ENCODE assay signal across 31 cellular contexts in the genomic region with DNA sequence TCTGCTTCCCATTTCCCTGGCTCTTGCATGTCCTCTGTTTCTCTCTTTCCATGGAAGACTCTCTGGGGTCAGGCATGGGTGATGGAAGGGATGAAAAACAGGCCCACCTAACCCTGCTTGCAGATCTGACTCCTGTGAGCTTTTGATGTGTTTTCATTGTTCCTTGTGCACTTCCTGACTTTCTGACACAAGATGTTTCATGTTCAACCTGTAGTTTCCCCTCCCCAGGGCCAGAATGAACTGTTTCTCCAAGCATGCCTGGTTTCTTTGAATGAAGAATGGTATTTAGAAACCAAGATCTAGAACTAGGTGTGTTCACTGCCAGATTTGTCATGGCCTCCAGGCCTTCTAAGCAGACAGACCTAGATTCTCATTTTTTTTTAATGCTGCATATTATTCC. TPM values are rescaled to one million over a fixed set of nuclear protein-coding genes. Genes with fewer than 3 reads are reported as not detected.
DNase-seq lines count a peak whose midpoint lies in the region; ATAC-seq lines count a peak whose summit lies in the region.
"Had no signal": no experiment of that assay in that cellular context is flagged by ENCODE, and none has a peak within 500 bp of the region (broad histone marks: within the 10 kb centered on the region; RNA-seq: fewer than 3 reads in every experiment).

No MANE protein-coding gene starts in this region.

- no peaks in the 10 kb centered on the region for H3K9me3 Mint-ChIP-seq in activated T-cell treated with anti-CD3 and anti-CD28 coated beads, Interleukin-2, amount 50 U/mL, for 24 hours
- no peaks in the 10 kb centered on the region for H3K9me3 Mint-ChIP-seq in CD4-positive, alpha-beta memory T cell
- no peaks in the 10 kb centered on the region for H3K9me3 Mint-ChIP-seq in activated CD8-positive, alpha-beta T cell treated with anti-CD3 and anti-CD28 coated beads, Interleukin-2, amount 10 ng/mL, durations not matched to agents 7 days and 5 days (ENCODE audit: insufficient read depth)
- peaks cover 0 to 1% (median 0%) of the 10 kb centered on the region in 11 donors for H3K9me3 Mint-ChIP-seq in naive thymus-derived CD4-positive, alpha-beta T cell
- H3K9me3 Mint-ChIP-seq in stimulated activated naive B cell treated with anti-CD40 and anti-IgM and Interleukin-4, amounts not matched to agents 10 μg/mL and 1 μg/mL and 100 μg/mL, for 72 hours: no peaks in the 10 kb centered on the region
- H3K9me3 Mint-ChIP-seq: central memory CD8-positive, alpha-beta T cell; endodermal cell; GM23338 had no signal

- H3K4me1 Mint-ChIP-seq in activated T-cell treated with anti-CD3 and anti-CD28 coated beads, Interleukin-2, amount 50 U/mL, for 24 hours (ENCODE audit: low read depth): peaks cover 13% of the 10 kb centered on the region
- H3K4me1 Mint-ChIP-seq in CD4-positive, alpha-beta memory T cell: peaks cover 8 to 12% (median 10%) of the 10 kb centered on the region in 4 donors
- peaks cover 15% of the 10 kb centered on the region for H3K4me1 Mint-ChIP-seq in activated CD8-positive, alpha-beta T cell treated with anti-CD3 and anti-CD28 coated beads, Interleukin-2, amount 10 ng/mL, durations not matched to agents 7 days and 5 days (ENCODE audit: low read depth)
- H3K4me1 Mint-ChIP-seq in naive thymus-derived CD4-positive, alpha-beta T cell: peaks cover 6 to 28% (median 20%) of the 10 kb centered on the region in 7 donors
- peaks cover 0 to 4% of the 10 kb centered on the region in 2 donors for H3K4me1 Mint-ChIP-seq in stimulated activated naive B cell treated with anti-CD40 and anti-IgM and Interleukin-4, amounts not matched to agents 10 μg/mL and 1 μg/mL and 100 μg/mL, for 72 hours
- H3K4me1 Mint-ChIP-seq: endodermal cell, GM23338 had no signal

- CTCF ChIA-PET in CD4-positive, alpha-beta memory T cell (lab: Charles Lee; ENCODE audit: partially characterized antibody): no interaction called here
- CTCF ChIA-PET in activated CD8-positive, alpha-beta T cell treated with anti-CD3 and anti-CD28 coated beads, Interleukin-2, amount 10 ng/mL, durations not matched to agents 7 days and 5 days (lab: Charles Lee): interaction anchor here (1.5 kb wide), 1 partner anchor 63 kb away, joined by 3 read pairs; no protein-coding TSS in a partner anchor
- CTCF ChIA-PET in naive thymus-derived CD4-positive, alpha-beta T cell (lab: Charles Lee): no interaction called here

- no peak overlapping the region for H3K27ac ChIP-seq in CD4-positive, alpha-beta memory T cell (ENCODE audit: low read depth, low read length)
- H3K27ac ChIP-seq in naive thymus-derived CD4-positive, alpha-beta T cell (ENCODE audit: low read depth, low read length): peak overlapping the region; percentile 24
- no peak overlapping the region for H3K27ac ChIP-seq in substantia nigra (ENCODE audit: low read depth, low read length, poor library complexity, severe bottlenecking)
- H3K27ac ChIP-seq: esophagus muscularis mucosa, right lobe of liver, transverse colon had no signal

- H3K36me3 ChIP-seq in CD4-positive, alpha-beta memory T cell (ENCODE audit: insufficient read depth, low read length): peaks cover 51% of the 10 kb centered on the region
- peaks cover 25 to 66% (median 42%) of the 10 kb centered on the region in 3 experiments for H3K36me3 ChIP-seq in naive thymus-derived CD4-positive, alpha-beta T cell (ENCODE audit: control insufficient read depth in 2 of 3, insufficient read depth in 3 of 3, low read length in 3 of 3)

- H3K4me3 ChIP-seq in CD4-positive, alpha-beta memory T cell (ENCODE audit: low read length in 2 of 2): no peak overlapping the region
- no peak overlapping the region for H3K4me3 ChIP-seq in naive thymus-derived CD4-positive, alpha-beta T cell (ENCODE audit: low read length)
- H3K4me3 ChIP-seq: esophagus muscularis mucosa, GM23338, K562, right lobe of liver, spleen, transverse colon had no signal

- POLR2A ChIA-PET in CD4-positive, alpha-beta memory T cell (lab: Charles Lee; ENCODE audit: partially characterized antibody): no interaction called here
- POLR2A ChIA-PET in activated CD8-positive, alpha-beta T cell treated with anti-CD3 and anti-CD28 coated beads, Interleukin-2, amount 10 ng/mL, durations not matched to agents 7 days and 5 days (lab: Charles Lee): no interaction called here
- POLR2A ChIA-PET in naive thymus-derived CD4-positive, alpha-beta T cell (lab: Charles Lee): no interaction called here

- ATAC-seq in activated CD8-positive, alpha-beta T cell treated with anti-CD3 and anti-CD28 coated beads, Interleukin-2, amount 10 ng/mL, durations not matched to agents 7 days and 5 days: no peak
- peak; percentile 55 for ATAC-seq in naive thymus-derived CD4-positive, alpha-beta T cell
- no peak for ATAC-seq in HG03354 (IDR thresholded peaks at IDR 0.05; ENCODE audit: poor library complexity, severe bottlenecking, unreplicated experiment)
- no peak for ATAC-seq in stimulated activated naive B cell treated with anti-CD40 and anti-IgM and Interleukin-4, amounts not matched to agents 10 μg/mL and 1 μg/mL and 100 μg/mL, for 72 hours (replicated peaks)
- ATAC-seq: GM23338, K562, left lobe of liver, right lobe of liver had no signal

- H3K4me1 ChIP-seq in CD4-positive, alpha-beta memory T cell (ENCODE audit: insufficient read depth, low read length): peaks cover 8% of the 10 kb centered on the region
- peaks cover 0 to 9% of the 10 kb centered on the region in 2 donors for H3K4me1 ChIP-seq in naive thymus-derived CD4-positive, alpha-beta T cell (ENCODE audit: control insufficient read depth in 2 of 2, insufficient read depth in 2 of 2, low read length in 2 of 2)
- H3K4me1 ChIP-seq: BE2C, right lobe of liver had no signal

- no peak for DNase-seq in activated T-cell treated with anti-CD3 and anti-CD28 coated beads, Interleukin-2, amount 50 U/mL, for 24 hours
- no peak for DNase-seq in activated T-cell treated with anti-CD3 and anti-CD28 coated beads, Interleukin-2, amount 50 U/mL, for 48 hours
- no peak for DNase-seq in CD4-positive, alpha-beta memory T cell
- DNase-seq in activated CD8-positive, alpha-beta T cell treated with anti-CD3 and anti-CD28 coated beads, Interleukin-2, amount 10 ng/mL, durations not matched to agents 7 days and 5 days: no peak
- peak in 3 of 9 donors; percentile 13 to 32 (median 15) for DNase-seq in naive thymus-derived CD4-positive, alpha-beta T cell
- no peak for DNase-seq in substantia nigra (lab: John Stamatoyannopoulos, UW)
- DNase-seq in stimulated activated naive B cell treated with anti-CD40 and anti-IgM and Interleukin-4, amounts not matched to agents 10 μg/mL and 1 μg/mL and 100 μg/mL, for 72 hours: no peak
- DNase-seq: ACHN; activated CD4-positive, CD25-positive, alpha-beta regulatory T cell; BE2C; DMS153; endodermal cell; foreskin fibroblast; mesendoderm; NCI-H1092; NCI-H187; NCI-H2171; NCI-H82; nucleus accumbens; right lobe of liver; spleen; stimulated activated CD4-positive, alpha-beta T cell treated with anti-CD3 and anti-CD28 coated beads, Interleukin-2, amount 100 ng/mL, for 24 hours; SW 1271; transverse colon had no signal

- peaks cover 93% of the 10 kb centered on the region for H3K36me3 Mint-ChIP-seq in activated T-cell treated with anti-CD3 and anti-CD28 coated beads, Interleukin-2, amount 50 U/mL, for 24 hours (ENCODE audit: low read depth)
- peaks cover 61 to 80% of the 10 kb centered on the region in 2 donors for H3K36me3 Mint-ChIP-seq in CD4-positive, alpha-beta memory T cell
- peaks cover 75% of the 10 kb centered on the region for H3K36me3 Mint-ChIP-seq in activated CD8-positive, alpha-beta T cell treated with anti-CD3 and anti-CD28 coated beads, Interleukin-2, amount 10 ng/mL, durations not matched to agents 7 days and 5 days (ENCODE audit: low read depth)
- peaks cover 27 to 58% (median 41%) of the 10 kb centered on the region in 5 donors for H3K36me3 Mint-ChIP-seq in naive thymus-derived CD4-positive, alpha-beta T cell
- H3K36me3 Mint-ChIP-seq in stimulated activated naive B cell treated with anti-CD40 and anti-IgM and Interleukin-4, amounts not matched to agents 10 μg/mL and 1 μg/mL and 100 μg/mL, for 72 hours: peaks cover 42 to 61% of the 10 kb centered on the region in 2 donors

- intact Hi-C loops in CD4-positive, alpha-beta memory T cell (cut with micrococcal nuclease): no loop called here
- intact Hi-C loops in naive thymus-derived CD4-positive, alpha-beta T cell (cut with micrococcal nuclease): loop anchor here in 1 of 2 donors (5.0 kb wide), 1 partner anchor 39 kb away; no protein-coding TSS in a partner anchor

- peak overlapping the region; percentile 48 for H3K27ac Mint-ChIP-seq in activated T-cell treated with anti-CD3 and anti-CD28 coated beads, Interleukin-2, amount 50 U/mL, for 24 hours
- peak overlapping the region in 6 of 7 donors; percentile 15 to 88 (median 68) for H3K27ac Mint-ChIP-seq in CD4-positive, alpha-beta memory T cell
- peak overlapping the region; percentile 30 for H3K27ac Mint-ChIP-seq in activated CD8-positive, alpha-beta T cell treated with anti-CD3 and anti-CD28 coated beads, Interleukin-2, amount 10 ng/mL, durations not matched to agents 7 days and 5 days
- H3K27ac Mint-ChIP-seq in naive thymus-derived CD4-positive, alpha-beta T cell: peak overlapping the region in 8 of 9 donors; percentile 14 to 92 (median 68)
- no peak overlapping the region for H3K27ac Mint-ChIP-seq in stimulated activated naive B cell treated with anti-CD40 and anti-IgM and Interleukin-4, amounts not matched to agents 10 μg/mL and 1 μg/mL and 100 μg/mL, for 72 hours
- H3K27ac Mint-ChIP-seq: endodermal cell, GM23338, progenitor cell of endocrine pancreas had no signal

- H3K27me3 Mint-ChIP-seq in activated T-cell treated with anti-CD3 and anti-CD28 coated beads, Interleukin-2, amount 50 U/mL, for 24 hours: no peaks in the 10 kb centered on the region
- no peaks in the 10 kb centered on the region for H3K27me3 Mint-ChIP-seq in CD4-positive, alpha-beta memory T cell
- H3K27me3 Mint-ChIP-seq in activated CD8-positive, alpha-beta T cell treated with anti-CD3 and anti-CD28 coated beads, Interleukin-2, amount 10 ng/mL, durations not matched to agents 7 days and 5 days (ENCODE audit: low read depth): no peaks in the 10 kb centered on the region
- H3K27me3 Mint-ChIP-seq in naive thymus-derived CD4-positive, alpha-beta T cell: no peaks in the 10 kb centered on the region
- H3K27me3 Mint-ChIP-seq in stimulated activated naive B cell treated with anti-CD40 and anti-IgM and Interleukin-4, amounts not matched to agents 10 μg/mL and 1 μg/mL and 100 μg/mL, for 72 hours: no peaks in the 10 kb centered on the region
- H3K27me3 Mint-ChIP-seq: central memory CD8-positive, alpha-beta T cell; progenitor cell of endocrine pancreas had no signal

- no peaks in the 10 kb centered on the region for H3K27me3 ChIP-seq in CD4-positive, alpha-beta memory T cell (ENCODE audit: insufficient read depth, low read length)
- no peaks in the 10 kb centered on the region for H3K27me3 ChIP-seq in naive thymus-derived CD4-positive, alpha-beta T cell (ENCODE audit: control insufficient read depth in 2 of 2, insufficient read depth in 2 of 2, low read length in 2 of 2)
- H3K27me3 ChIP-seq: BE2C, esophagus muscularis mucosa, right lobe of liver, spleen, transverse colon had no signal

- no peaks in the 10 kb centered on the region for H3K9me3 ChIP-seq in CD4-positive, alpha-beta memory T cell (ENCODE audit: control insufficient read depth in 1 of 2, low read length in 2 of 2)
- no peaks in the 10 kb centered on the region for H3K9me3 ChIP-seq in naive thymus-derived CD4-positive, alpha-beta T cell (ENCODE audit: control insufficient read depth in 2 of 3, low read length in 3 of 3)
- H3K9me3 ChIP-seq: BE2C, esophagus muscularis mucosa, right lobe of liver, spleen, transverse colon had no signal

- H3K4me3 Mint-ChIP-seq in activated T-cell treated with anti-CD3 and anti-CD28 coated beads, Interleukin-2, amount 50 U/mL, for 24 hours: no peak overlapping the region
- peak overlapping the region in 1 of 8 donors; percentile 8 for H3K4me3 Mint-ChIP-seq in CD4-positive, alpha-beta memory T cell
- H3K4me3 Mint-ChIP-seq in activated CD8-positive, alpha-beta T cell treated with anti-CD3 and anti-CD28 coated beads, Interleukin-2, amount 10 ng/mL, durations not matched to agents 7 days and 5 days: no peak overlapping the region
- peak overlapping the region in 5 of 10 donors; percentile 16 to 43 (median 20) for H3K4me3 Mint-ChIP-seq in naive thymus-derived CD4-positive, alpha-beta T cell
- no peak overlapping the region for H3K4me3 Mint-ChIP-seq in stimulated activated naive B cell treated with anti-CD40 and anti-IgM and Interleukin-4, amounts not matched to agents 10 μg/mL and 1 μg/mL and 100 μg/mL, for 72 hours
- H3K4me3 Mint-ChIP-seq: central memory CD8-positive, alpha-beta T cell; endodermal cell; GM23338 had no signal

RNA-seq across cellular contexts. Expression of a gene that starts 36.1 kb away (rescaled TPM):
- total RNA-seq in CD4-positive, alpha-beta memory T cell: 10 to 100 TPM; 72.2 to 75.5 TPM
- polyA plus RNA-seq in CD4-positive, alpha-beta memory T cell: 10 to 100 TPM; 14.5 to 40.5 TPM
- total RNA-seq in activated CD8-positive, alpha-beta T cell treated with anti-CD3 and anti-CD28 coated beads, Interleukin-2, amount 10 ng/mL, durations not matched to agents 7 days and 5 days: 10 to 100 TPM; 64.9 to 66.6 TPM
- total RNA-seq in naive thymus-derived CD4-positive, alpha-beta T cell: 100 to 1,000 TPM; 104 to 132 (median 109) TPM
- 10 to 100 TPM; 40.5 to 70.2 TPM for polyA plus RNA-seq in naive thymus-derived CD4-positive, alpha-beta T cell
